ENCODE assay signal across 19 cellular contexts in the genomic region with DNA sequence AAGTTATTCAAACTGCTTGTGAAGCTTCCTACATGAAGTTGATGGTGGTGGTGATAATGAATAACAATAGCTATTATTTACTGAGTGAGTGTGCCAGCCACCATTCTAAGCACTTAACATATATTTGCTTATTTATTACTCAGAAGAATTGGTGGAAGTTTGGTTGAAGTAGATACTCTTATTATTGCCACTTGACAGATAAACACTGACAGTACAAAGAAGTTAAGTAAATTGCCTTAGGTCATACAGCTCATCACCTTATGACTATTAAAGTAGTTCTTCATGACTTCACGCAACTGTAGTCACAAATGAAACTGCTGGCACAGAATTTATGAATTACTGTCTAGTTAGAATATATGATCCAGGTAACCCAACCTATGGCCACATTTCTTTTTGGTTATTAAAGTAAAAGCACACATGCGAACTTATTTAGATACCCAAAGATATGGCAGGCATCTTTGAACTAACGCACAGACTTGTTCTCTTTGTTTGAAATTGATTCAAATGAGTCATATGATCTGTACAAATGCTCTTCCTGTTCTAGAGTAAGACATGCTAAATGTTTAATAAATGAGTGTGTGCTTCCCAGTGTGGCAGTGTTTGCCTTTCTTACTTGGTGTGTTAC.
DNase-seq lines count a peak whose midpoint lies in the region; ATAC-seq, FAIRE-seq and TF ChIP-seq lines count a peak whose summit lies in the region.
"Had no signal": no experiment of that assay in that cellular context is flagged by ENCODE, and none has a peak within 500 bp of the region (broad histone marks: within the 10 kb centered on the region; RNA-seq: fewer than 3 reads in every experiment).

No MANE protein-coding gene starts in this region.

- H3K27me3 ChIP-seq in GM12878 (replicated peaks in 1 of 2; ENCODE audit: control insufficient read depth in 2 of 2, insufficient read depth in 2 of 2, low read length in 1 of 2) = no peaks in the 10 kb centered on the region
- H3K27me3 ChIP-seq: SJSA1, suprapubic skin had no signal

- no peak overlapping the region for H3K9ac ChIP-seq in GM12878 (ENCODE audit: control insufficient read depth, insufficient read depth, low read length)

- TF ChIP-seq CTCF in A549 (IDR thresholded peaks at IDR 0.05) (no peak), GM12878 (IDR thresholded peaks at IDR 0.05 in 2 of 3, conservative IDR thresholded peaks at IDR 0.05 in 1 of 3; ENCODE audit: control insufficient read depth in 2 of 3, extremely low read depth in 1 of 3, insufficient read depth in 1 of 3, low read depth in 3 of 3, low read length in 3 of 3) (no peak)

- TF ChIP-seq RAD21 in A549 (conservative IDR thresholded peaks at IDR 0.05 in 1 of 2, IDR thresholded peaks at IDR 0.05 in 1 of 2) (no peak), GM12878 (IDR thresholded peaks at IDR 0.05; ENCODE audit: insufficient read depth, low read depth, low read length) (no peak)

- SMC1A ChIA-PET in GM12878 (lab: Charles Lee; ENCODE audit: uncharacterized antibody, unreplicated experiment) = interaction anchor here (1.2 kb wide), 1 partner anchor 31 kb away, joined by 4 read pairs; no protein-coding TSS in a partner anchor

- CTCF ChIA-PET in A549 (lab: Yijun Ruan, JAX) (interaction anchor here (0.7 kb wide), 1 partner anchor 717 kb away, joined by 3 read pairs; no protein-coding TSS in a partner anchor), GM12878 (lab: Yijun Ruan, JAX) (no interaction called here)

- TF ChIP-seq EP300 in A549 (IDR thresholded peaks at IDR 0.05) (no peak), GM12878 (IDR thresholded peaks at IDR 0.05; ENCODE audit: borderline replicate concordance in 1 of 2, control insufficient read depth in 1 of 2, low read depth in 2 of 2, low read length in 2 of 2) (no peak)

- H3K36me3 ChIP-seq in GM12878 (ENCODE audit: control insufficient read depth in 2 of 2, insufficient read depth in 2 of 2, low read length in 1 of 2) = no peaks in the 10 kb centered on the region
- H3K36me3 ChIP-seq: prostate gland, SJSA1, suprapubic skin had no signal

- 2% methylated on average over 3 of the region's 3 CpGs for WGBS in A549 (ENCODE audit: missing lambda C conversion rate)
- 55% methylated on average over 3 of the region's 3 CpGs for WGBS in GM12878 (ENCODE audit: insufficient coverage, insufficient replicate concordance, low lambda C conversion rate, missing lambda C conversion rate)

- POLR2A ChIA-PET in A549 (lab: Yijun Ruan, JAX) (no interaction called here), GM12878 (lab: Charles Lee) (no interaction called here)

- peak; percentile 81 to 85 for ATAC-seq in A549
- no peak for ATAC-seq in GM12878
- ATAC-seq in GM19452 (IDR thresholded peaks at IDR 0.05; ENCODE audit: unreplicated experiment) = no peak
- ATAC-seq: left lobe of liver had no signal

- H3K4me3 ChIP-seq in A549 (no peak overlapping the region), GM12878 (no peak overlapping the region)
- H3K4me3 ChIP-seq: prostate gland, SJSA1, suprapubic skin had no signal

- H4K20me1 ChIP-seq in GM12878 (ENCODE audit: control insufficient read depth, insufficient read depth) = no peaks in the 10 kb centered on the region

- TF ChIP-seq POLR2A in A549 (IDR thresholded peaks at IDR 0.05; ENCODE audit: low read length) = no peak
- TF ChIP-seq POLR2A in GM12878 (IDR thresholded peaks at IDR 0.05; ENCODE audit: low read depth, low read length) = no peak

- peak; percentile 50 to 70 for DNase-seq in A549 (ENCODE audit: low read depth in 1 of 2, low spot score in 1 of 2)
- DNase-seq in HTR-8/SVneo (ENCODE audit: insufficient read length, low spot score) = peak; percentile 10
- DNase-seq in GM12878 (ENCODE audit: low read depth, low spot score) = no peak
- peak; percentile 70 for DNase-seq in iris pigment epithelial cell (ENCODE audit: low read depth)
- no peak for DNase-seq in NCI-H1436 (lab: John Stamatoyannopoulos, UW)
- no peak for DNase-seq in mesenteric fat pad (ENCODE audit: low spot score)
- DNase-seq in cerebellum (ENCODE audit: low spot score) = no peak
- DNase-seq: activated CD4-positive, alpha-beta T cell treated with anti-CD3 and anti-CD28 coated beads for 4 hours; activated T-cell treated with anti-CD3 and anti-CD28 coated beads, Interleukin-2, amount 50 U/mL, for 1 hour; COR-L47; hypothalamus; NCI-H2081; T-helper 9 cell had no signal

- no peaks in the 10 kb centered on the region for H3K79me2 ChIP-seq in GM12878 (ENCODE audit: control insufficient read depth, insufficient read depth, low read length)

- BruUV-seq in GM12878 (replicated peaks; lab: Mats Ljungman, UMichigan) = no TSS peak

- FAIRE-seq in A549 (lab: Jason Lieb, UNC) (peak; percentile 86), HTR-8/SVneo (lab: Jason Lieb, UNC) (no peak), GM12878 (lab: Jason Lieb, UNC) (no peak)
- FAIRE-seq: GM19239 had no signal

- peak overlapping the region; percentile 32 for H3K4me2 ChIP-seq in A549
- H3K4me2 ChIP-seq in GM12878 (ENCODE audit: control insufficient read depth, insufficient read depth) = no peak overlapping the region

- H3K4me1 ChIP-seq in A549 (peaks cover 21% of the 10 kb centered on the region), GM12878 (ENCODE audit: control insufficient read depth, insufficient read depth, low read length) (peaks cover 10% of the 10 kb centered on the region)
- H3K4me1 ChIP-seq: prostate gland had no signal

- H3K27ac ChIP-seq in A549 (no peak overlapping the region), GM12878 (ENCODE audit: control insufficient read depth, insufficient read depth) (no peak overlapping the region)
- H3K27ac ChIP-seq: prostate gland, SJSA1, suprapubic skin had no signal

- intact Hi-C loops in GM12878 (cut with micrococcal nuclease; ENCODE audit: unreplicated experiment) = loop anchor here (5.0 kb wide), 5 partner anchors 97 to 243 kb away; no protein-coding TSS in a partner anchor

- no peak overlapping the region for H2AFZ ChIP-seq in GM12878 (ENCODE audit: control insufficient read depth, low read depth, low read length)

- in situ Hi-C loops in GM12878 (cut with MboI) = no loop called here

- no peaks in the 10 kb centered on the region for H3K9me3 ChIP-seq in A549
- H3K9me3 ChIP-seq in GM12878 (replicated peaks; ENCODE audit: control insufficient read depth, insufficient read depth, low read length) = no peaks in the 10 kb centered on the region
- H3K9me3 ChIP-seq: prostate gland, SJSA1, suprapubic skin had no signal

- RAD21 ChIA-PET in GM12878 (lab: Charles Lee; ENCODE audit: unreplicated experiment) = no interaction called here

TF ChIP-seq in A549, 52 proteins besides CTCF, POLR2A, EP300 and RAD21 (continues in another document):
- TF ChIP-seq GATA3 (IDR thresholded peaks at IDR 0.05; ENCODE audit: borderline replicate concordance) (peak; percentile 89), FOSL2 (IDR thresholded peaks at IDR 0.05) (peak; percentile 52), FOSL2 (CRISPR knock-in tag; IDR thresholded peaks at IDR 0.05) (peak; percentile 46), NPAS2 (CRISPR knock-in tag; IDR thresholded peaks at IDR 0.05; ENCODE audit: borderline replicate concordance) (no peak), ZFP36 (IDR thresholded peaks at IDR 0.05; ENCODE audit: borderline replicate concordance, partially characterized antibody) (peak; percentile 24), JUNB (IDR thresholded peaks at IDR 0.05) (peak; percentile 37)
- TF ChIP-seq, protein P1, sequence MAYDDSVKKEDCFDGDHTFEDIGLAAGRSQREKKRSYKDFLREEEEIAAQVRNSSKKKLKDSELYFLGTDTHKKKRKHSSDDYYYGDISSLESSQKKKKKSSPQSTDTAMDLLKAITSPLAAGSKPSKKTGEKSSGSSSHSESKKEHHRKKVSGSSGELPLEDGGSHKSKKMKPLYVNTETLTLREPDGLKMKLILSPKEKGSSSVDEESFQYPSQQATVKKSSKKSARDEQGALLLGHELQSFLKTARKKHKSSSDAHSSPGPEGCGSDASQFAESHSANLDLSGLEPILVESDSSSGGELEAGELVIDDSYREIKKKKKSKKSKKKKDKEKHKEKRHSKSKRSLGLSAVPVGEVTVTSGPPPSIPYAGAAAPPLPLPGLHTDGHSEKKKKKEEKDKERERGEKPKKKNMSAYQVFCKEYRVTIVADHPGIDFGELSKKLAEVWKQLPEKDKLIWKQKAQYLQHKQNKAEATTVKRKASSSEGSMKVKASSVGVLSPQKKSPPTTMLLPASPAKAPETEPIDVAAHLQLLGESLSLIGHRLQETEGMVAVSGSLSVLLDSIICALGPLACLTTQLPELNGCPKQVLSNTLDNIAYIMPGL (CRISPR knock-in tag; IDR thresholded peaks at IDR 0.05; ENCODE audit: borderline replicate concordance) = no peak
- TF ChIP-seq, protein P2, sequence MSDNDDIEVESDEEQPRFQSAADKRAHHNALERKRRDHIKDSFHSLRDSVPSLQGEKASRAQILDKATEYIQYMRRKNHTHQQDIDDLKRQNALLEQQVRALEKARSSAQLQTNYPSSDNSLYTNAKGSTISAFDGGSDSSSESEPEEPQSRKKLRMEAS (IDR thresholded peaks at IDR 0.05) = peak; percentile 9; the same call in 1 of the 2 replicates

TF ChIP-seq in GM12878, 131 proteins besides CTCF, POLR2A, EP300 and RAD21:
- TF ChIP-seq, protein P3, sequence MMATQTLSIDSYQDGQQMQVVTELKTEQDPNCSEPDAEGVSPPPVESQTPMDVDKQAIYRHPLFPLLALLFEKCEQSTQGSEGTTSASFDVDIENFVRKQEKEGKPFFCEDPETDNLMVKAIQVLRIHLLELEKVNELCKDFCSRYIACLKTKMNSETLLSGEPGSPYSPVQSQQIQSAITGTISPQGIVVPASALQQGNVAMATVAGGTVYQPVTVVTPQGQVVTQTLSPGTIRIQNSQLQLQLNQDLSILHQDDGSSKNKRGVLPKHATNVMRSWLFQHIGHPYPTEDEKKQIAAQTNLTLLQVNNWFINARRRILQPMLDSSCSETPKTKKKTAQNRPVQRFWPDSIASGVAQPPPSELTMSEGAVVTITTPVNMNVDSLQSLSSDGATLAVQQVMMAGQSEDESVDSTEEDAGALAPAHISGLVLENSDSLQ (IDR thresholded peaks at IDR 0.05) = no peak
- peak; percentile 36; the same call in 1 of the 2 replicates for TF ChIP-seq JUNB (IDR thresholded peaks at IDR 0.05)
TF ChIP-seq in GM12878: peak in this region for 1.

Comparison
In these comparisons a context has a peak if more than half of its experiments do, and no peak if none do; other contexts are left out.
1. ATAC-seq: peak in A549 (2 of 2); none in GM12878 (single experiment) and GM19452 (single experiment).
2. DNase-seq: peak in A549 (2 of 2), HTR-8/SVneo (single experiment) and iris pigment epithelial cell (single experiment); none in GM12878 (single experiment), NCI-H1436 (single experiment), mesenteric fat pad (single experiment) and cerebellum (single experiment).